8 cellular contexts compared by ENCODE assay signal in the genomic region with DNA sequence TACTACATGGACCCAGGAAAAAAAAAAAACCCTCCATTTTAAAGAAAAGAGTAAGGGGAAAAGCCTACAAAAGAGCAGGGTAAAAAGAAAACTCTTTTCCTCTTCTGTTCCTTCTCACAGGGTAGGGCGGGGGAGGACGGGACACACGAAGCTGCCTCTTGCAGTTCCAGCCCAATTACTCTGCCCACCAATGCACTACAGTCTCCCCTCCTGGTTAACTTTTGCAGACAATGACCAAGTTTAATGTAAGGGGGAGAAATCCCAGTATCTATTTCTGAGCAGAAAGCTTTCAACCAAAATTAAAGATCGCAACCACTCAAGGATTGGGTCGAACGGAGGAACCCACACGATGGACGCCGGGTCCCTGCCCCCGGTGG. TPM values are rescaled to one million over a fixed set of nuclear protein-coding genes. Genes with fewer than 3 reads are reported as not detected.
DNase-seq lines count a peak whose midpoint lies in the region; ATAC-seq and TF ChIP-seq lines count a peak whose summit lies in the region.

No MANE protein-coding gene starts in this region.

- H3K79me2 ChIP-seq in OCI-LY3 (ENCODE audit: low read length) = peaks cover 36% of the 10 kb centered on the region

- peak overlapping the region; percentile 86 for H3K4me3 Mint-ChIP-seq in natural killer cell treated with Interleukin-12 subunit alpha and Interleukin-12 subunit beta and Interleukin-15 and Interleukin-18, amount 100 ng/mL, for 72 hours

- no peak overlapping the region for H3K27ac ChIP-seq in OCI-LY3 (ENCODE audit: low read length)
- peak overlapping the region; percentile 50 for H3K27ac ChIP-seq in duodenal mucosa (ENCODE audit: low read depth, low read length)

- peaks cover 18% of the 10 kb centered on the region for H3K4me1 ChIP-seq in OCI-LY3 (ENCODE audit: low read length)
- H3K4me1 ChIP-seq in duodenal mucosa (ENCODE audit: control insufficient read depth in 1 of 2, insufficient read depth in 2 of 2, low read length in 2 of 2) = peaks cover 23 to 34% of the 10 kb centered on the region in 2 donors

- H3K36me3 Mint-ChIP-seq in natural killer cell treated with Interleukin-12 subunit alpha and Interleukin-12 subunit beta and Interleukin-15 and Interleukin-18, amount 100 ng/mL, for 72 hours = no peaks in the 10 kb centered on the region

- peak overlapping the region; percentile 80 to 92 for H3K27ac Mint-ChIP-seq in natural killer cell treated with Interleukin-12 subunit alpha and Interleukin-12 subunit beta and Interleukin-15 and Interleukin-18, amount 100 ng/mL, for 72 hours

- H3K27me3 ChIP-seq in OCI-LY3 (ENCODE audit: low read depth, low read length) (peaks cover 26% of the 10 kb centered on the region), duodenal mucosa (ENCODE audit: control insufficient read depth in 1 of 2, insufficient read depth in 2 of 2, low read length in 2 of 2) (peaks cover 13 to 15% of the 10 kb centered on the region in 2 donors)

- TF ChIP-seq CTCF in OCI-LY3 (IDR thresholded peaks at IDR 0.05; ENCODE audit: low read depth, low read length) = no peak

- peaks cover 47% of the 10 kb centered on the region for H4K20me1 ChIP-seq in OCI-LY3 (ENCODE audit: insufficient read depth, low read length)

- no peaks in the 10 kb centered on the region for H3K9me3 Mint-ChIP-seq in natural killer cell treated with Interleukin-12 subunit alpha and Interleukin-12 subunit beta and Interleukin-15 and Interleukin-18, amount 100 ng/mL, for 72 hours

- peaks cover 2% of the 10 kb centered on the region for H3K36me3 ChIP-seq in OCI-LY3 (replicated peaks; ENCODE audit: low read depth, low read length)
- H3K36me3 ChIP-seq in duodenal mucosa (ENCODE audit: control insufficient read depth in 1 of 2, insufficient read depth in 2 of 2, low read length in 2 of 2) = peaks cover 0 to 9% of the 10 kb centered on the region in 2 donors

- H3K27me3 Mint-ChIP-seq in natural killer cell treated with Interleukin-12 subunit alpha and Interleukin-12 subunit beta and Interleukin-15 and Interleukin-18, amount 100 ng/mL, for 72 hours = peaks cover 0 to 6% of the 10 kb centered on the region in 2 donors

- peak overlapping the region; percentile 97 for H3K4me2 ChIP-seq in OCI-LY3 (ENCODE audit: low read length)

- no peak for ATAC-seq in natural killer cell treated with Interleukin-12 subunit alpha and Interleukin-12 subunit beta and Interleukin-15 and Interleukin-18, amount 100 ng/mL, for 72 hours

- H3K4me1 Mint-ChIP-seq in natural killer cell treated with Interleukin-12 subunit alpha and Interleukin-12 subunit beta and Interleukin-15 and Interleukin-18, amount 100 ng/mL, for 72 hours (ENCODE audit: low read depth in 2 of 2) = peaks cover 12 to 27% of the 10 kb centered on the region in 2 donors

- peak overlapping the region; percentile 90 for H3K4me3 ChIP-seq in OCI-LY3 (ENCODE audit: low read length)
- peak overlapping the region; percentile 67 to 76 for H3K4me3 ChIP-seq in duodenal mucosa (ENCODE audit: low read depth in 1 of 2, low read length in 2 of 2)

- no peak overlapping the region for H2AFZ ChIP-seq in OCI-LY3 (ENCODE audit: low read depth, low read length)

- H3K9me3 ChIP-seq in OCI-LY3 (ENCODE audit: insufficient read depth, low read length) (no peaks in the 10 kb centered on the region), duodenal mucosa (ENCODE audit: control insufficient read depth in 1 of 2, low read length in 2 of 2) (no peaks in the 10 kb centered on the region)

- H3K9ac ChIP-seq in OCI-LY3 (ENCODE audit: low read length) (peak overlapping the region; percentile 86), duodenal mucosa (ENCODE audit: low read depth in 1 of 2, low read length in 2 of 2) (peak overlapping the region; percentile 65 to 77)

- peak; percentile 38 for DNase-seq in SKM-1 treated with dmso at 0.1 percent for 144 hours (lab: John Stamatoyannopoulos, UW; ENCODE audit: unreplicated experiment)
- no peak for DNase-seq in SKM-1 (lab: John Stamatoyannopoulos, UW; ENCODE audit: unreplicated experiment)
- DNase-seq in natural killer cell treated with Interleukin-12 subunit alpha and Interleukin-12 subunit beta and Interleukin-15 and Interleukin-18, amount 100 ng/mL, for 72 hours (ENCODE audit: low spot score) = no peak
- DNase-seq in inferior parietal cortex (ENCODE audit: extremely low spot score) = no peak
- no peak for DNase-seq in HPDE6-E6E7 (ENCODE audit: extremely low spot score)
- no peak for DNase-seq in NOMO-1 (lab: John Stamatoyannopoulos, UW; ENCODE audit: unreplicated experiment in 2 of 2)

RNA-seq across cellular contexts. Expression of gene BRD3, which starts 1.3 kb away (rescaled TPM):
- total RNA-seq in natural killer cell treated with Interleukin-12 subunit alpha and Interleukin-12 subunit beta and Interleukin-15 and Interleukin-18, amount 100 ng/mL, for 72 hours = 10 to 100 TPM; 17.8 to 19.1 TPM

RNA-seq across cellular contexts. Expression of gene BRD3OS, which starts 41.3 kb away (rescaled TPM):
- 10 to 100 TPM in 1 of 2 donors, 1 to 10 TPM in 1; 9.6 to 10.7 TPM for total RNA-seq in natural killer cell treated with Interleukin-12 subunit alpha and Interleukin-12 subunit beta and Interleukin-15 and Interleukin-18, amount 100 ng/mL, for 72 hours
